In the genomic region with DNA sequence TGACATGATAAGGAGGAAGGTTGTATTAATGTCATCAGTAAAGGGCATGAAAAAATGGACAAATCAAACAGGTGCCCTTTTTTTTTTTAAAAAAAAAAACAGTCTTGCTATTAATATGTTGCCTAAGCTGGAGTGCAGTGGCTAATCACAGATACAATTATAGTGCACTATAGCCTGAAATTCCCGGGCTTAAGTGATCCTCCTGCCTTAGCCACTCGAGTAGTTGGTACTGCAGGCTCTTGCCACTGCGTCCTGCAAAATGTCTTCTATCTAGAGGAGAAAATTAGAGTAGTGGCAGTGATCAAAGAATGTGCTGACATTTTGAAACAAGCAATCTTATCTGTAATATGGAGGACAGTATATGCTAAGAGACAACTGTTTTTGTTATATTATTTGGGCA, we compare ENCODE assay signal across 32 cellular contexts.
"Had no signal": no experiment of that assay in that cellular context is flagged by ENCODE, and none has a peak within 500 bp of the region (broad histone marks: within the 10 kb centered on the region; RNA-seq: fewer than 3 reads in every experiment).

No MANE protein-coding gene starts in this region.

- DNase-seq: activated B cell treated with CpG ODN at 0.5 μM for 24 hours; activated CD4-positive, alpha-beta memory T cell treated with anti-CD3 and anti-CD28 coated beads for 36 hours; activated CD4-positive, alpha-beta T cell treated with anti-CD3 and anti-CD28 coated beads for 4 hours; activated CD4-positive, alpha-beta T cell treated with anti-CD3 and anti-CD28 coated beads, Interleukin-2, amount 10 ng/mL, durations not matched to agents 24 days and 14 days; activated CD4-positive, alpha-beta T cell treated with anti-CD3 and anti-CD28 coated beads, Interleukin-2, amount 50 U/mL, for 1 hour; activated CD4-positive, alpha-beta T cell treated with anti-CD3 and anti-CD28 coated beads, Interleukin-2, amount 50 U/mL, for 4 hours; activated CD4-positive, CD25-positive, alpha-beta regulatory T cell treated with anti-CD3 and anti-CD28 coated beads, Interleukin-2, amount 50 U/mL, for 72 hours; activated CD8-positive, alpha-beta memory T cell treated with anti-CD3 and anti-CD28 coated beads, Interleukin-2, amount 50 U/mL, for 4 hours; activated CD8-positive, alpha-beta T cell treated with anti-CD3 and anti-CD28 coated beads for 36 hours; activated effector memory CD4-positive, alpha-beta T cell treated with anti-CD3 and anti-CD28 coated beads, Interleukin-2, amount 50 U/mL, for 16 hours; activated gamma-delta T cell treated with Interleukin-2 at 50 U/mL for 16 hours; activated naive CD4-positive, alpha-beta T cell; activated naive CD4-positive, alpha-beta T cell treated with anti-CD3 and anti-CD28 coated beads for 36 hours; activated naive CD4-positive, alpha-beta T cell treated with anti-CD3 and anti-CD28 coated beads, Interleukin-2, amount 50 U/mL, for 16 hours; activated naive CD8-positive, alpha-beta T cell treated with anti-CD3 and anti-CD28 coated beads for 36 hours; activated T-cell treated with anti-CD3 and anti-CD28 coated beads for 4 hours; activated T-cell treated with anti-CD3 and anti-CD28 coated beads, Interleukin-2, amount 50 U/mL, for 1 hour; activated T-cell treated with anti-CD3 and anti-CD28 coated beads, Interleukin-2, amount 50 U/mL, for 4 hours; activated T-cell treated with anti-CD3 and anti-CD28 coated beads, Interleukin-2, amount 50 U/mL, for 72 hours; adrenal gland; amniotic stem cell; aorta; body of pancreas; brain microvascular endothelial cell; central memory CD4-positive, alpha-beta T cell; T-helper 2 cell; T-helper 9 cell had no signal

- H3K4me3 Mint-ChIP-seq: activated B cell treated with CpG ODN at 0.5 μM for 24 hours; activated CD4-positive, alpha-beta memory T cell treated with anti-CD3 and anti-CD28 coated beads for 36 hours; activated CD4-positive, alpha-beta T cell treated with anti-CD3 and anti-CD28 coated beads, Interleukin-2, amount 10 ng/mL, durations not matched to agents 24 days and 14 days; activated CD8-positive, alpha-beta T cell treated with anti-CD3 and anti-CD28 coated beads for 36 hours; activated naive CD4-positive, alpha-beta T cell treated with anti-CD3 and anti-CD28 coated beads for 36 hours; activated naive CD8-positive, alpha-beta T cell treated with anti-CD3 and anti-CD28 coated beads for 36 hours; activated T-cell treated with anti-CD3 and anti-CD28 coated beads, Interleukin-2, amount 50 U/mL, for 4 hours; activated T-cell treated with anti-CD3 and anti-CD28 coated beads, Interleukin-2, amount 50 U/mL, for 72 hours; activated T-helper 1 cell treated with anti-CD3 and anti-CD28 coated beads, Interleukin-12 subunit alpha, Interleukin-12 subunit beta, Interleukin-2, Interleukin-4 antibody, amounts not matched to agents 30 ng/mL and 10 ng/mL and 1 ng/mL, durations not matched to agents 14 hours and 24 hours and 36 hours; activated T-helper 17 cell treated with anti-CD3 and anti-CD28 coated beads, Interleukin-2, amount 50 U/mL, for 72 hours; T-helper 2 cell treated with Interferon-gamma antibody and Interleukin-4, amounts not matched to agents 5 μg/mL and 100 μg/mL, for 36 hours had no signal

- H3K27ac Mint-ChIP-seq: activated B cell treated with CpG ODN at 0.5 μM for 24 hours; activated CD4-positive, alpha-beta memory T cell treated with anti-CD3 and anti-CD28 coated beads for 36 hours; activated CD4-positive, alpha-beta T cell treated with anti-CD3 and anti-CD28 coated beads, Interleukin-2, amount 10 ng/mL, durations not matched to agents 24 days and 14 days; activated CD8-positive, alpha-beta T cell treated with anti-CD3 and anti-CD28 coated beads for 36 hours; activated naive CD4-positive, alpha-beta T cell treated with anti-CD3 and anti-CD28 coated beads for 36 hours; activated naive CD4-positive, alpha-beta T cell treated with anti-CD3 and anti-CD28 coated beads, Interleukin-2, amount 50 U/mL, for 72 hours; activated naive CD8-positive, alpha-beta T cell treated with anti-CD3 and anti-CD28 coated beads for 36 hours; activated T-cell treated with anti-CD3 and anti-CD28 coated beads, Interleukin-2, amount 50 U/mL, for 72 hours; activated T-helper 1 cell treated with anti-CD3 and anti-CD28 coated beads, Interleukin-12 subunit alpha, Interleukin-12 subunit beta, Interleukin-2, Interleukin-4 antibody, amounts not matched to agents 30 ng/mL and 10 ng/mL and 1 ng/mL, durations not matched to agents 14 hours and 24 hours and 36 hours; activated T-helper 17 cell treated with anti-CD3 and anti-CD28 coated beads, Interleukin-2, amount 50 U/mL, for 72 hours; T-helper 2 cell treated with Interferon-gamma antibody and Interleukin-4, amounts not matched to agents 5 μg/mL and 100 μg/mL, for 36 hours had no signal

- H3K4me1 Mint-ChIP-seq: activated B cell treated with CpG ODN at 0.5 μM for 24 hours; activated CD4-positive, alpha-beta T cell treated with anti-CD3 and anti-CD28 coated beads, Interleukin-2, amount 10 ng/mL, durations not matched to agents 24 days and 14 days had no signal

- H3K27ac ChIP-seq: adrenal gland, body of pancreas, brain microvascular endothelial cell, breast epithelium had no signal

- H3K27me3 Mint-ChIP-seq: activated B cell treated with CpG ODN at 0.5 μM for 24 hours; activated CD4-positive, alpha-beta memory T cell treated with anti-CD3 and anti-CD28 coated beads for 36 hours; activated CD4-positive, alpha-beta T cell treated with anti-CD3 and anti-CD28 coated beads, Interleukin-2, amount 10 ng/mL, durations not matched to agents 24 days and 14 days; activated CD8-positive, alpha-beta T cell treated with anti-CD3 and anti-CD28 coated beads for 36 hours; activated naive CD8-positive, alpha-beta T cell treated with anti-CD3 and anti-CD28 coated beads for 36 hours; activated T-helper 17 cell treated with anti-CD3 and anti-CD28 coated beads, Interleukin-2, amount 50 U/mL, for 72 hours had no signal

- ATAC-seq: activated CD8-positive, alpha-beta T cell treated with anti-CD3 and anti-CD28 coated beads for 36 hours; activated naive CD4-positive, alpha-beta T cell treated with anti-CD3 and anti-CD28 coated beads, Interleukin-2, amount 50 U/mL, for 72 hours; activated T-cell treated with anti-CD3 and anti-CD28 coated beads, Interleukin-2, amount 50 U/mL, for 4 hours; activated T-cell treated with anti-CD3 and anti-CD28 coated beads, Interleukin-2, amount 50 U/mL, for 72 hours; activated T-helper 17 cell treated with anti-CD3 and anti-CD28 coated beads, Interleukin-2, amount 50 U/mL, for 72 hours; body of pancreas had no signal

- H3K4me3 ChIP-seq: adrenal gland, body of pancreas, breast epithelium had no signal

- H3K9me3 Mint-ChIP-seq: activated CD4-positive, alpha-beta memory T cell treated with anti-CD3 and anti-CD28 coated beads for 36 hours; activated CD8-positive, alpha-beta T cell treated with anti-CD3 and anti-CD28 coated beads for 36 hours; activated naive CD4-positive, alpha-beta T cell treated with anti-CD3 and anti-CD28 coated beads, Interleukin-2, amount 50 U/mL, for 72 hours; activated naive CD8-positive, alpha-beta T cell treated with anti-CD3 and anti-CD28 coated beads for 36 hours; activated T-cell treated with anti-CD3 and anti-CD28 coated beads, Interleukin-2, amount 50 U/mL, for 4 hours; activated T-cell treated with anti-CD3 and anti-CD28 coated beads, Interleukin-2, amount 50 U/mL, for 72 hours; activated T-helper 17 cell treated with anti-CD3 and anti-CD28 coated beads, Interleukin-2, amount 50 U/mL, for 72 hours had no signal

- H3K27me3 ChIP-seq: adrenal gland, body of pancreas, brain microvascular endothelial cell, breast epithelium had no signal

- H3K4me1 ChIP-seq: adrenal gland, body of pancreas, breast epithelium had no signal

- H3K9me3 ChIP-seq: adrenal gland, body of pancreas, breast epithelium had no signal

- H3K36me3 ChIP-seq: adrenal gland, breast epithelium had no signal
